In the genomic region with DNA sequence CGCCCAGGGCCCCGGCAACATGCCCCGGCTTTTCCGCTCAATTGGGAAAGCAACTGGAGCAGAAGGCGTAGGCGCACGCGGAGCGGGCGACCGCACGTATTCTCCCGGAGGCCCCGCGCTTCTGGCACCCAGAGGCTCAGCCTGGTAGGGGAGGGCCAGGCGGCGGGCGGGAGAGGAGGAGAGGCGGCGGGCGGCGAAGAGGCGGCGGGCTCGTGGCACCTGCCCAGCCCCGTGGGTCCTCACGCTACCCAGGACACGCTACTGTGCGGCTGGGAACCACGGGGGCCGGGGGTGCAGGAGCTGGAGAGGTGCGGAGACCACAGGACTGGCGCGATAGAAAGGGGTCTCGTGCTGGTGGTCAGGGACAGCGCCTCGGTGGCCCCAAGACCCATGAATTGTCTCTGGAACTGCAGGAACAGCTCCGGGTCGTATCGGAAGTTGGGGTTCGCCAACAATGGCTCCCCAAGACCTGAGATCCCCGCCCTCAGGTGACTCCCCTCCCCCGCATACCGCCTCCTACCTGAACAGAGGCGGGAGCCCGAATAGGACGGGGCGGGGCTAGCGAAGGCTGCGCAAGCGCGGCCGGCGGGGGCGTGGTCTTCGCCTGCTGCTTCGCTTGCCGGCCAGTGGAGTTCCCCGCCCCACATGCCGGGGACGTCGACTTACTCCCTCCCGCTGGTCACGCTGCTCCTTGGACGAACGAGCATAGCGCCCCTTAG, we compare ENCODE assay signal across 8 cellular contexts. TPM values are rescaled to one million over a fixed set of nuclear protein-coding genes. Genes with fewer than 3 reads are reported as not detected.
DNase-seq lines count a peak whose midpoint lies in the region; ATAC-seq and TF ChIP-seq lines count a peak whose summit lies in the region.

Gene SLC37A4 (minus strand): TSS at position 549 of the 719 bp plus-strand sequence.

- peak within 1 kb of the TSS; percentile 92 for H2AFZ ChIP-seq in parathyroid adenoma

- peak within 1 kb of the TSS; percentile 83 for H3K9ac ChIP-seq in adipocyte (ENCODE audit: low read length)
- peak within 1 kb of the TSS; percentile 28 for H3K9ac ChIP-seq in parathyroid adenoma

- H3K4me3 ChIP-seq in adipocyte (ENCODE audit: low read length): peak within 1 kb of the TSS; percentile 92
- H3K4me3 ChIP-seq in cardiac muscle cell: peak within 1 kb of the TSS; percentile 61
- H3K4me3 ChIP-seq in parathyroid adenoma (ENCODE audit: low read depth, low read length): peak within 1 kb of the TSS; percentile 80
- H3K4me3 ChIP-seq in tibial nerve: peak within 1 kb of the TSS; percentile 85 to 92 (median 86)

- peak; percentile 93 for TF ChIP-seq CTCF in GM12874 (IDR thresholded peaks at IDR 0.05; ENCODE audit: insufficient read depth, low read depth, low read length)
- TF ChIP-seq CTCF in cardiac muscle cell (IDR thresholded peaks at IDR 0.05; ENCODE audit: low read depth, low read length): peak; percentile 91
- TF ChIP-seq CTCF in parathyroid adenoma (IDR thresholded peaks at IDR 0.05): no peak
- TF ChIP-seq CTCF in tibial nerve (IDR thresholded peaks at IDR 0.05): peak in 3 of 5 experiments; percentile 93

- peak within 1 kb of the TSS; percentile 91 for H3K4me2 ChIP-seq in parathyroid adenoma (ENCODE audit: low read length)

- H3K27me3 ChIP-seq in adipocyte (replicated peaks; ENCODE audit: control insufficient read depth, insufficient read depth, low read length) (no peaks in the 10 kb centered on the region), cardiac muscle cell (no peaks in the 10 kb centered on the region), parathyroid adenoma (ENCODE audit: control insufficient read depth, insufficient read depth, low read length) (no peaks in the 10 kb centered on the region), tibial nerve (no peaks in the 10 kb centered on the region)

- ATAC-seq in HG02798 (IDR thresholded peaks at IDR 0.05; ENCODE audit: poor library complexity, unreplicated experiment): peak; percentile 90

- no peaks in the 10 kb centered on the region for H3K36me3 ChIP-seq in adipocyte (ENCODE audit: control insufficient read depth, insufficient read depth, low read length, severe bottlenecking)
- no peaks in the 10 kb centered on the region for H3K36me3 ChIP-seq in cardiac muscle cell
- no peaks in the 10 kb centered on the region for H3K36me3 ChIP-seq in parathyroid adenoma (ENCODE audit: control insufficient read depth, insufficient read depth, low read length)
- H3K36me3 ChIP-seq in tibial nerve: peaks cover 0 to 18% (median 0%) of the 10 kb centered on the region in 3 donors

- TF ChIP-seq EP300 in tibial nerve (IDR thresholded peaks at IDR 0.05): peak; percentile 87 to 90

- no peaks in the 10 kb centered on the region for H3K79me2 ChIP-seq in parathyroid adenoma

- 0 to 1% methylated on average over 40 to 55 of the region's 67 CpGs for WGBS in tibial nerve, 2 donors

- H3K9me3 ChIP-seq in adipocyte (ENCODE audit: control insufficient read depth, low read length) (no peaks in the 10 kb centered on the region), cardiac muscle cell (ENCODE audit: low read depth) (no peaks in the 10 kb centered on the region), parathyroid adenoma (ENCODE audit: control insufficient read depth, low read length) (no peaks in the 10 kb centered on the region), tibial nerve (no peaks in the 10 kb centered on the region)

- peaks cover 18% of the 10 kb centered on the region for H3K4me1 ChIP-seq in adipocyte (ENCODE audit: control insufficient read depth, insufficient read depth, low read length)
- peaks cover 17% of the 10 kb centered on the region for H3K4me1 ChIP-seq in cardiac muscle cell (ENCODE audit: low read depth)
- H3K4me1 ChIP-seq in parathyroid adenoma: peaks cover 2% of the 10 kb centered on the region
- H3K4me1 ChIP-seq in tibial nerve: peaks cover 0 to 45% (median 17%) of the 10 kb centered on the region in 4 donors

- H3K27ac ChIP-seq in cardiac muscle cell (no peak within 1 kb of the TSS), parathyroid adenoma (peak within 1 kb of the TSS; percentile 65), tibial nerve (peak within 1 kb of the TSS; percentile 89 to 96 (median 94))

- DNase-seq in NCI-H1436 (lab: John Stamatoyannopoulos, UW) (peak; percentile 97), T follicular helper cell (ENCODE audit: low read depth) (peak; percentile 97), adipocyte (ENCODE audit: low read depth) (peak; percentile 99), cardiac muscle cell (ENCODE audit: low read depth in 1 of 2, low spot score in 1 of 2) (peak; percentile 98 to 99), tibial nerve (ENCODE audit: low spot score in 2 of 2) (peak; percentile 94 to 95)

- peak in 1 of 2 donors; percentile 40 for TF ChIP-seq POLR2A in tibial nerve (IDR thresholded peaks at IDR 0.05)

RNA-seq across cellular contexts. Expression of gene SLC37A4, which starts in this region (rescaled TPM):
- total RNA-seq in cardiac muscle cell (38.7 and 41.4 TPM in 2 replicates), tibial nerve (10 to 100 TPM; 24.6 to 32.2 (median 29.2) TPM)
- 36.7 and 41.3 TPM in 2 replicates for polyA plus RNA-seq in cardiac muscle cell
